ENCODE assay signal across 5 cellular contexts in the genomic region with DNA sequence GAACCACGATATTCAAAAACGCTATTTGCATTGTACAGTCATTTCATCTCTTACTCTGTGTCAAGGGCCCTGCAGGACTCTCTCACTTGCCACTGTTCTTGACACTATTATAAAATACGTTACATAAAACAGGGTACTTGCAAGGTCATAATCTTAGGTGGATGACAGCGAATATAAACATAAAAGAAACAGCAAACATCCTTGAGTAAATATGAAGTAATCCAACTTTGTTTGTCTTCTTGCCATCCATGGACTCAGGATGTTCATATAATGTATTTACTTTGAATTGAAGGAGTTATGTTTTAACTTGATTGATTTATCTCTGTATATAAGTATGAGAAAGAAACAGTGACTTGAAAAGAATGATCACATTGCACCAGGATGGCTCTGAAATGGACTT.
DNase-seq lines count a peak whose midpoint lies in the region; ATAC-seq, FAIRE-seq and TF ChIP-seq lines count a peak whose summit lies in the region.
"Not testable (repeated sequence)": the region's sequence is repeated elsewhere in the genome, so short reads cannot be mapped to it uniquely, and the experiment has no call there.

No MANE protein-coding gene starts in this region.

- not testable (repeated sequence) for H3K27ac ChIP-seq in A549; HepG2 (ENCODE audit: extremely low read length, insufficient read depth, low read length)

- WGBS in A549 (ENCODE audit: missing lambda C conversion rate) = 3% methylated on average over 4 of the region's 4 CpGs
- WGBS in HepG2 (ENCODE audit: low lambda C conversion rate) = under 1% methylated on average over 4 of the region's 4 CpGs

- not testable (repeated sequence) for H3K27me3 ChIP-seq in HepG2 (ENCODE audit: control insufficient read depth in 1 of 2, insufficient read depth in 2 of 2, low read length in 2 of 2)

- not testable (repeated sequence) for H3K9me3 ChIP-seq in A549; HepG2 (ENCODE audit: low read length)

- H3K79me2 ChIP-seq in HepG2 (ENCODE audit: insufficient read depth, low read length) = not testable (repeated sequence)

- not testable (repeated sequence) for TF ChIP-seq CTCF in A549 (IDR thresholded peaks at IDR 0.05); HepG2 (CRISPR knock-in tag; IDR thresholded peaks at IDR 0.05)

- not testable (repeated sequence) for FAIRE-seq in A549 (lab: Jason Lieb, UNC); HepG2 (lab: Jason Lieb, UNC)
- FAIRE-seq in colon (lab: Jason Lieb, UNC) = peak; percentile 94

- DNase-seq in A549 (ENCODE audit: low read depth in 1 of 2, low spot score in 1 of 2) (peak in 1 of 2 experiments; percentile 58), DMS53 (lab: John Stamatoyannopoulos, UW) (peak; percentile 59), NCI-H510A treated with DMSO at 0.1 percent for 48 hours (lab: John Stamatoyannopoulos, UW) (peak; percentile 46)
- not testable (repeated sequence) for DNase-seq in HepG2 (ENCODE audit: low spot score)

- H3K9ac ChIP-seq in HepG2 (ENCODE audit: insufficient read depth, low read depth, low read length) = not testable (repeated sequence)

- not testable (repeated sequence) for ATAC-seq in A549, HepG2

- in situ Hi-C loops in HepG2 (cut with HindIII; ENCODE audit: extremely low pct_ligation_motif_present, low pct_unique_long_range_greater_than_20kb) = not testable (repeated sequence)

- POLR2A ChIA-PET in A549 (lab: Yijun Ruan, JAX); HepG2 (lab: Yijun Ruan, JAX): not testable (repeated sequence)

- H3K4me2 ChIP-seq in A549 = peak overlapping the region; percentile 38; the same call in 1 of the 3 replicates
- H3K4me2 ChIP-seq in HepG2 (ENCODE audit: low read depth, low read length) = not testable (repeated sequence)

- H3K4me1 ChIP-seq in A549; HepG2 (ENCODE audit: insufficient read depth, low read length): not testable (repeated sequence)

- TF ChIP-seq EP300 in A549 (IDR thresholded peaks at IDR 0.05); HepG2 (CRISPR knock-in tag; IDR thresholded peaks at IDR 0.05; ENCODE audit: borderline replicate concordance): not testable (repeated sequence)
- peak in 1 of 2 experiments; percentile 75; a peak in 2 of 4 replicates for TF ChIP-seq EP300 in HepG2 (IDR thresholded peaks at IDR 0.05; ENCODE audit: low read depth in 2 of 2, low read length in 2 of 2)

- not testable (repeated sequence) for TF ChIP-seq POLR2A in A549 (IDR thresholded peaks at IDR 0.05; ENCODE audit: low read length); HepG2 (IDR thresholded peaks at IDR 0.05; ENCODE audit: insufficient read depth in 1 of 2, low read depth in 2 of 2, low read length in 2 of 2)

- not testable (repeated sequence) for H3K4me3 ChIP-seq in A549; HepG2 (replicated peaks in 1 of 3; ENCODE audit: insufficient read depth in 1 of 3, low read depth in 2 of 3, low read length in 3 of 3)

- not testable (repeated sequence) for H2AFZ ChIP-seq in HepG2 (ENCODE audit: low read length)

- not testable (repeated sequence) for TF ChIP-seq RAD21 in A549 (conservative IDR thresholded peaks at IDR 0.05 in 1 of 2, IDR thresholded peaks at IDR 0.05 in 1 of 2); HepG2 (CRISPR knock-in tag; IDR thresholded peaks at IDR 0.05)

- not testable (repeated sequence) for H4K20me1 ChIP-seq in HepG2 (ENCODE audit: insufficient read depth, low read length)

- not testable (repeated sequence) for BruUV-seq in HepG2 (replicated peaks; lab: Mats Ljungman, UMichigan)

- CTCF ChIA-PET in A549 (lab: Yijun Ruan, JAX); HepG2 (lab: Yijun Ruan, JAX; ENCODE audit: low intra/inter-chr PET ratio, low total read pairs): not testable (repeated sequence)

- intact Hi-C loops in HepG2 (cut with micrococcal nuclease; ENCODE audit: unreplicated experiment) = not testable (repeated sequence)

- not testable (repeated sequence) for H3K36me3 ChIP-seq in HepG2 (replicated peaks in 1 of 2; ENCODE audit: control insufficient read depth in 1 of 2, insufficient read depth in 2 of 2, low read length in 2 of 2)

TF ChIP-seq in A549, 52 proteins besides CTCF, POLR2A, EP300 and RAD21:
- peak; percentile 21 to 24; a peak in 2 of 4 replicates for TF ChIP-seq CEBPB (IDR thresholded peaks at IDR 0.05)
- TF ChIP-seq, protein P1, sequence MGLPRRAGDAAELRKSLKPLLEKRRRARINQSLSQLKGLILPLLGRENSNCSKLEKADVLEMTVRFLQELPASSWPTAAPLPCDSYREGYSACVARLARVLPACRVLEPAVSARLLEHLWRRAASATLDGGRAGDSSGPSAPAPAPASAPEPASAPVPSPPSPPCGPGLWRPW (IDR thresholded peaks at IDR 0.05) = 0 out of 2 replicates have a peak, but pooled peaks have one; percentile 12
- TF ChIP-seq JUN (IDR thresholded peaks at IDR 0.05) = 0 out of 5 replicates have a peak, but pooled peaks of 1 of the 2 experiments have one; percentile 21
- 0 out of 3 replicates have a peak, but pooled peaks have one; percentile 25 for TF ChIP-seq BCL3 (IDR thresholded peaks at IDR 0.05)
- peak; percentile 60 for TF ChIP-seq GATA3 (IDR thresholded peaks at IDR 0.05; ENCODE audit: borderline replicate concordance)

TF ChIP-seq in HepG2, 621 proteins besides CTCF, POLR2A, EP300 and RAD21 (continues in another document):
- peak; percentile 68; the same call in 1 of the 2 replicates for TF ChIP-seq HMG20A (CRISPR knock-in tag; IDR thresholded peaks at IDR 0.05; ENCODE audit: borderline replicate concordance)
- peak; percentile 65; the same call in 1 of the 2 replicates for TF ChIP-seq HNF1A (IDR thresholded peaks at IDR 0.05; ENCODE audit: low read depth)
- peak; percentile 44; the same call in 1 of the 2 replicates for TF ChIP-seq HNF1A (CRISPR knock-in tag; IDR thresholded peaks at IDR 0.05; ENCODE audit: borderline replicate concordance)
- TF ChIP-seq SAP130 (CRISPR knock-in tag; IDR thresholded peaks at IDR 0.05; ENCODE audit: low read depth) = peak; percentile 23; the same call in 1 of the 2 replicates
- TF ChIP-seq ZNF652 (CRISPR knock-in tag; IDR thresholded peaks at IDR 0.05; ENCODE audit: borderline replicate concordance, low read depth) = peak; percentile 11; the same call in 1 of the 2 replicates
- TF ChIP-seq PITX1 (CRISPR knock-in tag; IDR thresholded peaks at IDR 0.05) = peak; percentile 77
- peak; percentile 77 for TF ChIP-seq MED1 (CRISPR knock-in tag; IDR thresholded peaks at IDR 0.05)
- peak; percentile 77; the same call in 1 of the 2 replicates for TF ChIP-seq TCF7 (IDR thresholded peaks at IDR 0.05; ENCODE audit: low read depth)
- peak; percentile 90 for TF ChIP-seq HHEX (CRISPR knock-in tag; IDR thresholded peaks at IDR 0.05)
- TF ChIP-seq ZSCAN9 (CRISPR knock-in tag; IDR thresholded peaks at IDR 0.05; ENCODE audit: borderline replicate concordance) = 0 out of 2 replicates have a peak, but pooled peaks have one; percentile 32
- peak; percentile 73; the same call in 1 of the 2 replicates for TF ChIP-seq ONECUT2 (CRISPR knock-in tag; IDR thresholded peaks at IDR 0.05)
- peak; percentile 34; the same call in 1 of the 2 replicates for TF ChIP-seq HDAC1 (CRISPR knock-in tag; IDR thresholded peaks at IDR 0.05)
- TF ChIP-seq CREM (IDR thresholded peaks at IDR 0.05) = peak; percentile 73; the same call in 1 of the 2 replicates
- TF ChIP-seq CREM (CRISPR knock-in tag; IDR thresholded peaks at IDR 0.05) = not testable (repeated sequence)
